In the genomic region with DNA sequence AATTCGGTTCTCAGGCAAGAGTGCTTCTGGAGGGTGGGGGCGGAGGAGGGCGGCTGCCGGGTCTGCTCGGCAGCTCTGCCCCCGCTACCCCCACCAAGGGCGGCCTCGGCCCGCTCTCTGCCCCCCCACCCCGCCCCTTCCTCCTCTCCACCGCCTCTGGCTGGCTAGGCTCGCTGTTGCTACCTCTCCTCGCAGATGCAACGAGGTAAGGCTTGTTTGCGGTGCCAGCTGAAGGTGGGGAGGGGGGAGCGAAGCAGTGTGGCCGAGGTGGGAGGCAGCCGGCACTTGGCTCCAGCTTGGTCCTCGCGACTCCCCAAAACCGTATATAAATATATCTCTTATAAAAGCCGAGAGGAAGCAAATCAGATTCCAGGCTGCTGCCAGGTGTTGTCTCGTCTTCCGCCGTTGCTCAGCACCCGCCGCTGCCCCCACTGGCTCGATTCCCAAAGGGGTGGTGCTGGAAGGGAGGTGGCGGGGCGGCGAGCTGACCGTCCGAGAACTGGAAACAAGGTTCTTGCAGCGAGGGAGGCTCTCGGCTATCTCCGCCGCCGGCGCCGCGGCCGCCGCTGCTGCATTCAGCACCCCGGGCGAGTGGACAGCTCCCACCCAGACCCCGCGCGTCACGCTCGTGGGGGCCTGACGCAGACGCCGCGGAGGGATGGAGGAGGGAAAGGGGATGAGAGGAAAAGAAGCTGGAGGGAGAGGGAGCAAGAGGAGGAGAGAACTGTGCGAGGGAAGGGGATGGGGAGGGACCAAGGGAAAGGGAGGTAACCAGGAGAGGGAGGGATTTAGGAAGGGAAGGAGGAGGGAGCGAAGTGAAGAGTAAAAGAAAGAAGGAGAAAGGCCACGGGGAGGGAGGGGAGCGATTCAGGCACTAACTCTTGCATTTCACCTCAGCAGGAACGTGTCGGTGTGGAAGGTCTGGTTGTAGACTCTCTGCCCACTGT, we compare ENCODE assay signal across 1 cellular context.
TF ChIP-seq lines count a peak whose summit lies in the region.

MARCHF4 (minus strand) TSS at position 728 of the 947 bp plus-strand sequence. CDS start 2,223 bp downstream, outside the sequence.

TF ChIP-seq in HepG2, 621 proteins besides CTCF, POLR2A, EP300 and RAD21 (continued from another document and continues in another):
- TF ChIP-seq, protein P1, sequence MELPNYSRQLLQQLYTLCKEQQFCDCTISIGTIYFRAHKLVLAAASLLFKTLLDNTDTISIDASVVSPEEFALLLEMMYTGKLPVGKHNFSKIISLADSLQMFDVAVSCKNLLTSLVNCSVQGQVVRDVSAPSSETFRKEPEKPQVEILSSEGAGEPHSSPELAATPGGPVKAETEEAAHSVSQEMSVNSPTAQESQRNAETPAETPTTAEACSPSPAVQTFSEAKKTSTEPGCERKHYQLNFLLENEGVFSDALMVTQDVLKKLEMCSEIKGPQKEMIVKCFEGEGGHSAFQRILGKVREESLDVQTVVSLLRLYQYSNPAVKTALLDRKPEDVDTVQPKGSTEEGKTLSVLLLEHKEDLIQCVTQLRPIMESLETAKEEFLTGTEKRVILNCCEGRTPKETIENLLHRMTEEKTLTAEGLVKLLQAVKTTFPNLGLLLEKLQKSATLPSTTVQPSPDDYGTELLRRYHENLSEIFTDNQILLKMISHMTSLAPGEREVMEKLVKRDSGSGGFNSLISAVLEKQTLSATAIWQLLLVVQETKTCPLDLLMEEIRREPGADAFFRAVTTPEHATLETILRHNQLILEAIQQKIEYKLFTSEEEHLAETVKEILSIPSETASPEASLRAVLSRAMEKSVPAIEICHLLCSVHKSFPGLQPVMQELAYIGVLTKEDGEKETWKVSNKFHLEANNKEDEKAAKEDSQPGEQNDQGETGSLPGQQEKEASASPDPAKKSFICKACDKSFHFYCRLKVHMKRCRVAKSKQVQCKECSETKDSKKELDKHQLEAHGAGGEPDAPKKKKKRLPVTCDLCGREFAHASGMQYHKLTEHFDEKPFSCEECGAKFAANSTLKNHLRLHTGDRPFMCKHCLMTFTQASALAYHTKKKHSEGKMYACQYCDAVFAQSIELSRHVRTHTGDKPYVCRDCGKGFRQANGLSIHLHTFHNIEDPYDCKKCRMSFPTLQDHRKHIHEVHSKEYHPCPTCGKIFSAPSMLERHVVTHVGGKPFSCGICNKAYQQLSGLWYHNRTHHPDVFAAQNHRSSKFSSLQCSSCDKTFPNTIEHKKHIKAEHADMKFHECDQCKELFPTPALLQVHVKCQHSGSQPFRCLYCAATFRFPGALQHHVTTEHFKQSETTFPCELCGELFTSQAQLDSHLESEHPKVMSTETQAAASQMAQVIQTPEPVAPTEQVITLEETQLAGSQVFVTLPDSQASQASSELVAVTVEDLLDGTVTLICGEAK (IDR thresholded peaks at IDR 0.05), result no peak
- TF ChIP-seq, protein P1 (CRISPR knock-in tag; IDR thresholded peaks at IDR 0.05), result peak; percentile 90
- TF ChIP-seq DMAP1 (CRISPR knock-in tag; IDR thresholded peaks at IDR 0.05), result no peak
- TF ChIP-seq RBFOX2 (IDR thresholded peaks at IDR 0.05; ENCODE audit: low read depth, low read length), result no peak
- TF ChIP-seq TCF7 (IDR thresholded peaks at IDR 0.05; ENCODE audit: low read depth), result no peak
- TF ChIP-seq HNF1A (IDR thresholded peaks at IDR 0.05; ENCODE audit: low read depth), result no peak
- no peak for TF ChIP-seq HNF1A (CRISPR knock-in tag; IDR thresholded peaks at IDR 0.05; ENCODE audit: borderline replicate concordance)
- TF ChIP-seq PHF20 (CRISPR knock-in tag; IDR thresholded peaks at IDR 0.05), result no peak
- peak; percentile 70; the same call in 1 of the 2 replicates for TF ChIP-seq IRF2 (CRISPR knock-in tag; IDR thresholded peaks at IDR 0.05)
- peak; percentile 97 for TF ChIP-seq IKZF4 (CRISPR knock-in tag; IDR thresholded peaks at IDR 0.05; ENCODE audit: borderline replicate concordance, low read depth, not compliant biosample characterization)
- TF ChIP-seq NFE2L2 (IDR thresholded peaks at IDR 0.05; ENCODE audit: low read length), result no peak
- peak; percentile 83; the same call in 1 of the 2 replicates for TF ChIP-seq TBX2 (CRISPR knock-in tag; IDR thresholded peaks at IDR 0.05; ENCODE audit: borderline replicate concordance)
- TF ChIP-seq ZNF709 (CRISPR knock-in tag; IDR thresholded peaks at IDR 0.05), result peak; percentile 83
- no peak for TF ChIP-seq ZNF550 (CRISPR knock-in tag; IDR thresholded peaks at IDR 0.05; ENCODE audit: borderline replicate concordance)
- TF ChIP-seq, protein P2, sequence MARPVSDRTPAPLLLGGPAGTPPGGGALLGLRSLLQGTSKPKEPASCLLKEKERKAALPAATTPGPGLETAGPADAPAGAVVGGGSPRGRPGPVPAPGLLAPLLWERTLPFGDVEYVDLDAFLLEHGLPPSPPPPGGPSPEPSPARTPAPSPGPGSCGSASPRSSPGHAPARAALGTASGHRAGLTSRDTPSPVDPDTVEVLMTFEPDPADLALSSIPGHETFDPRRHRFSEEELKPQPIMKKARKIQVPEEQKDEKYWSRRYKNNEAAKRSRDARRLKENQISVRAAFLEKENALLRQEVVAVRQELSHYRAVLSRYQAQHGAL (CRISPR knock-in tag; IDR thresholded peaks at IDR 0.05; ENCODE audit: not compliant biosample characterization), result peak; percentile 61
- TF ChIP-seq, protein P3, sequence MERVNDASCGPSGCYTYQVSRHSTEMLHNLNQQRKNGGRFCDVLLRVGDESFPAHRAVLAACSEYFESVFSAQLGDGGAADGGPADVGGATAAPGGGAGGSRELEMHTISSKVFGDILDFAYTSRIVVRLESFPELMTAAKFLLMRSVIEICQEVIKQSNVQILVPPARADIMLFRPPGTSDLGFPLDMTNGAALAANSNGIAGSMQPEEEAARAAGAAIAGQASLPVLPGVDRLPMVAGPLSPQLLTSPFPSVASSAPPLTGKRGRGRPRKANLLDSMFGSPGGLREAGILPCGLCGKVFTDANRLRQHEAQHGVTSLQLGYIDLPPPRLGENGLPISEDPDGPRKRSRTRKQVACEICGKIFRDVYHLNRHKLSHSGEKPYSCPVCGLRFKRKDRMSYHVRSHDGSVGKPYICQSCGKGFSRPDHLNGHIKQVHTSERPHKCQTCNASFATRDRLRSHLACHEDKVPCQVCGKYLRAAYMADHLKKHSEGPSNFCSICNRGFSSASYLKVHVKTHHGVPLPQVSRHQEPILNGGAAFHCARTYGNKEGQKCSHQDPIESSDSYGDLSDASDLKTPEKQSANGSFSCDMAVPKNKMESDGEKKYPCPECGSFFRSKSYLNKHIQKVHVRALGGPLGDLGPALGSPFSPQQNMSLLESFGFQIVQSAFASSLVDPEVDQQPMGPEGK (CRISPR knock-in tag; IDR thresholded peaks at IDR 0.05), result peak; percentile 77
- TF ChIP-seq TP53 (CRISPR knock-in tag; conservative IDR thresholded peaks at IDR 0.05), result no peak
- peak; percentile 97 for TF ChIP-seq CHCHD3 (CRISPR knock-in tag; IDR thresholded peaks at IDR 0.05)
- peak; percentile 84; the same call in 1 of the 2 replicates for TF ChIP-seq MYNN (CRISPR knock-in tag; IDR thresholded peaks at IDR 0.05; ENCODE audit: low read depth)
- peak; percentile 98 for TF ChIP-seq MTF2 (CRISPR knock-in tag; IDR thresholded peaks at IDR 0.05; ENCODE audit: borderline replicate concordance)
- TF ChIP-seq ZZZ3 (CRISPR knock-in tag; IDR thresholded peaks at IDR 0.05; ENCODE audit: borderline replicate concordance), result 0 out of 2 replicates have a peak, but pooled peaks have one; percentile 70
- no peak for TF ChIP-seq NR2F2 (IDR thresholded peaks at IDR 0.05; ENCODE audit: borderline replicate concordance, low read depth)
- peak; percentile 58 for TF ChIP-seq SP2 (CRISPR knock-in tag; IDR thresholded peaks at IDR 0.05)
- peak; percentile 73; the same call in 1 of the 2 replicates for TF ChIP-seq ZNF598 (CRISPR knock-in tag; IDR thresholded peaks at IDR 0.05; ENCODE audit: borderline replicate concordance)
- TF ChIP-seq CEBPG (CRISPR knock-in tag; IDR thresholded peaks at IDR 0.05), result no peak
- TF ChIP-seq NR2F1 (CRISPR knock-in tag; IDR thresholded peaks at IDR 0.05), result no peak; a peak in 1 of 4 replicates
- no peak for TF ChIP-seq SUZ12 (IDR thresholded peaks at IDR 0.05; ENCODE audit: low read depth, low read length)
- TF ChIP-seq REPIN1 (CRISPR knock-in tag; IDR thresholded peaks at IDR 0.05; ENCODE audit: borderline replicate concordance, low read depth), result peak; percentile 94; the same call in 1 of the 2 replicates
- TF ChIP-seq ZNF883 (CRISPR knock-in tag; IDR thresholded peaks at IDR 0.05; ENCODE audit: not compliant biosample characterization), result peak; percentile 96
- no peak; the same call in 1 of the 2 replicates for TF ChIP-seq ZNF350 (CRISPR knock-in tag; IDR thresholded peaks at IDR 0.05; ENCODE audit: borderline replicate concordance, low read depth)
- TF ChIP-seq, protein P4, sequence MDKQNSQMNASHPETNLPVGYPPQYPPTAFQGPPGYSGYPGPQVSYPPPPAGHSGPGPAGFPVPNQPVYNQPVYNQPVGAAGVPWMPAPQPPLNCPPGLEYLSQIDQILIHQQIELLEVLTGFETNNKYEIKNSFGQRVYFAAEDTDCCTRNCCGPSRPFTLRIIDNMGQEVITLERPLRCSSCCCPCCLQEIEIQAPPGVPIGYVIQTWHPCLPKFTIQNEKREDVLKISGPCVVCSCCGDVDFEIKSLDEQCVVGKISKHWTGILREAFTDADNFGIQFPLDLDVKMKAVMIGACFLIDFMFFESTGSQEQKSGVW (CRISPR knock-in tag; IDR thresholded peaks at IDR 0.05; ENCODE audit: borderline replicate concordance), result no peak
- no peak for TF ChIP-seq MAFK (conservative IDR thresholded peaks at IDR 0.05 in 1 of 2, IDR thresholded peaks at IDR 0.05 in 1 of 2; ENCODE audit: low read length in 2 of 2)
- 0 out of 2 replicates have a peak, but pooled peaks have one; percentile 72 for TF ChIP-seq NAIF1 (CRISPR knock-in tag; IDR thresholded peaks at IDR 0.05; ENCODE audit: borderline replicate concordance)
- TF ChIP-seq NR3C1 (CRISPR knock-in tag; IDR thresholded peaks at IDR 0.05), result peak; percentile 78; the same call in 1 of the 2 replicates
- no peak for TF ChIP-seq TFDP1 (CRISPR knock-in tag; IDR thresholded peaks at IDR 0.05; ENCODE audit: borderline replicate concordance)
- peak; percentile 84 for TF ChIP-seq ZNF605 (CRISPR knock-in tag; IDR thresholded peaks at IDR 0.05)
- TF ChIP-seq ETV6 (CRISPR knock-in tag; conservative IDR thresholded peaks at IDR 0.05), result peak; percentile 95
- no peak for TF ChIP-seq RFX1 (IDR thresholded peaks at IDR 0.05)
- TF ChIP-seq ZNF256 (CRISPR knock-in tag; conservative IDR thresholded peaks at IDR 0.05), result 0 out of 2 replicates have a peak, but pooled peaks have one; percentile 54
- TF ChIP-seq NCOA5 (CRISPR knock-in tag; IDR thresholded peaks at IDR 0.05), result no peak
- peak; percentile 55; the same call in 1 of the 2 replicates for TF ChIP-seq KLF12 (CRISPR knock-in tag; IDR thresholded peaks at IDR 0.05; ENCODE audit: borderline replicate concordance)
- no peak for TF ChIP-seq NBN (conservative IDR thresholded peaks at IDR 0.05)
